In genomic region chr17:75152971-75153853, GRCh38 we compare ENCODE assay signal across 8 cellular contexts. TPM values are rescaled to one million over a fixed set of nuclear protein-coding genes. Genes with fewer than 3 reads are reported as not detected.
DNase-seq lines count a peak whose midpoint lies in the region; ATAC-seq and TF ChIP-seq lines count a peak whose summit lies in the region.

No MANE protein-coding gene starts in this region.

- POLR2A ChIA-PET in A673 (lab: Charles Lee; ENCODE audit: low non-redundant PET): no interaction called here

- H3K27ac ChIP-seq in A673 (ENCODE audit: low read depth, low read length, poor library complexity, severe bottlenecking): peak overlapping the region; percentile 92

- H3K36me3 Mint-ChIP-seq in effector memory CD8-positive, alpha-beta T cell (ENCODE audit: insufficient read depth): peaks cover 33% of the 10 kb centered on the region
- no peaks in the 10 kb centered on the region for H3K36me3 Mint-ChIP-seq in naive B cell

- H3K27ac Mint-ChIP-seq in effector memory CD8-positive, alpha-beta T cell: peak overlapping the region; percentile 79 to 94
- H3K27ac Mint-ChIP-seq in naive B cell: peak overlapping the region; percentile 44 to 94 (median 80)

- H3K4me3 ChIP-seq in A673 (ENCODE audit: low read depth, low read length, poor library complexity, severe bottlenecking) (peak overlapping the region; percentile 100), GM12864 (ENCODE audit: low read depth, low read length) (peak overlapping the region; percentile 100)

- H3K27me3 Mint-ChIP-seq in effector memory CD8-positive, alpha-beta T cell: no peaks in the 10 kb centered on the region
- H3K27me3 Mint-ChIP-seq in naive B cell: no peaks in the 10 kb centered on the region

- peak overlapping the region; percentile 89 to 96 for H3K4me3 Mint-ChIP-seq in effector memory CD8-positive, alpha-beta T cell
- peak overlapping the region; percentile 87 to 95 (median 93) for H3K4me3 Mint-ChIP-seq in naive B cell

- CTCF ChIA-PET in A673 (lab: Charles Lee): no interaction called here

- DNase-seq in A673 (ENCODE audit: low spot score) (peak; percentile 64), GM12864 (ENCODE audit: low read depth) (no peak), NCI-H1105 treated with DMSO at 0.1 percent for 48 hours (lab: John Stamatoyannopoulos, UW) (peak; percentile 28), T-helper 9 cell (peak; percentile 8), naive B cell (no peak)
- no peak for DNase-seq in effector memory CD8-positive, alpha-beta T cell

- H3K36me3 ChIP-seq in A673 (ENCODE audit: insufficient read depth, low read length, poor library complexity, severe bottlenecking): peaks cover 9% of the 10 kb centered on the region

- no peak for ATAC-seq in effector memory CD8-positive, alpha-beta T cell (replicated peaks)
- ATAC-seq in naive B cell (ENCODE audit: low read depth in 2 of 2) (no peak), HG02973 (IDR thresholded peaks at IDR 0.05; ENCODE audit: unreplicated experiment) (no peak), GM18502 (IDR thresholded peaks at IDR 0.05; ENCODE audit: poor library complexity, unreplicated experiment) (no peak)

- BruUV-seq in A673 (replicated peaks; lab: Mats Ljungman, UMichigan): no TSS peak

- intact Hi-C loops in A673 (cut with micrococcal nuclease; ENCODE audit: unreplicated experiment): no loop called here

- H3K9me3 ChIP-seq in A673 (ENCODE audit: low read depth, low read length, poor library complexity, severe bottlenecking): no peaks in the 10 kb centered on the region

- H3K4me1 ChIP-seq in A673 (ENCODE audit: insufficient read depth, low read length, poor library complexity, severe bottlenecking): peaks cover 4% of the 10 kb centered on the region

- H3K9me3 Mint-ChIP-seq in effector memory CD8-positive, alpha-beta T cell: no peaks in the 10 kb centered on the region
- no peaks in the 10 kb centered on the region for H3K9me3 Mint-ChIP-seq in naive B cell

- no peaks in the 10 kb centered on the region for H3K27me3 ChIP-seq in A673 (replicated peaks; ENCODE audit: insufficient read depth, low read depth, low read length, poor library complexity)

- peaks cover 20 to 37% of the 10 kb centered on the region in 2 donors for H3K4me1 Mint-ChIP-seq in effector memory CD8-positive, alpha-beta T cell (ENCODE audit: low read depth in 2 of 2)
- H3K4me1 Mint-ChIP-seq in naive B cell: peaks cover 27 to 42% (median 32%) of the 10 kb centered on the region in 3 donors

- TF ChIP-seq CTCF in A673 (conservative IDR thresholded peaks at IDR 0.05; ENCODE audit: low read depth, low read length) (no peak), GM12864 (IDR thresholded peaks at IDR 0.05; ENCODE audit: low read depth, low read length, missing control alignments) (no peak)

RNA-seq across cellular contexts. Expression of gene JPT1, which starts 1.1 kb away (rescaled TPM):
- total RNA-seq in A673 (2021): 493 and 526 TPM in 2 replicates
- polyA plus RNA-seq in naive B cell (ENCODE audit: low read depth in 6 of 6): 10 to 100 TPM; 56.8 to 80.5 (median 72.7) TPM

RNA-seq across cellular contexts. Expression of gene NT5C, which starts 21.7 kb away (rescaled TPM):
- 43.3 and 50.0 TPM in 2 replicates for total RNA-seq in A673 (2021)
- 100 to 1,000 TPM in 3 of 6 donors, 10 to 100 TPM in 3; 85.0 to 136 (median 111) TPM for polyA plus RNA-seq in naive B cell (ENCODE audit: low read depth in 6 of 6)

RNA-seq across cellular contexts. Expression of gene SUMO2, which starts 29.5 kb away (rescaled TPM):
- 681 and 703 TPM in 2 replicates for total RNA-seq in A673 (2021)
- polyA plus RNA-seq in naive B cell (ENCODE audit: low read depth in 6 of 6): 100 to 1,000 TPM; 260 to 424 (median 363) TPM

RNA-seq across cellular contexts. Expression of gene ARMC7, which starts 43.4 kb away (rescaled TPM):
- 11.8 and 12.3 TPM in 2 replicates for total RNA-seq in A673 (2021)
- 1 to 10 TPM; 2.0 to 6.0 (median 4.5) TPM for polyA plus RNA-seq in naive B cell (ENCODE audit: low read depth in 6 of 6)

RNA-seq across cellular contexts. Expression of gene NUP85, which starts 52.3 kb away (rescaled TPM):
- total RNA-seq in A673 (2021): 140 and 156 TPM in 2 replicates
- 10 to 100 TPM; 11.7 to 41.1 (median 33.4) TPM for polyA plus RNA-seq in naive B cell (ENCODE audit: low read depth in 6 of 6)

Comparison
In these comparisons a context has a peak if more than half of its experiments do, and no peak if none do; other contexts are left out.
1. DNase-seq: peak in A673 (single experiment), NCI-H1105 treated with DMSO at 0.1 percent for 48 hours (single experiment) and T-helper 9 cell (single experiment); none in GM12864 (single experiment), effector memory CD8-positive, alpha-beta T cell (0 of 3) and naive B cell (single experiment).